14 cellular contexts compared by ENCODE assay signal in the genomic region with DNA sequence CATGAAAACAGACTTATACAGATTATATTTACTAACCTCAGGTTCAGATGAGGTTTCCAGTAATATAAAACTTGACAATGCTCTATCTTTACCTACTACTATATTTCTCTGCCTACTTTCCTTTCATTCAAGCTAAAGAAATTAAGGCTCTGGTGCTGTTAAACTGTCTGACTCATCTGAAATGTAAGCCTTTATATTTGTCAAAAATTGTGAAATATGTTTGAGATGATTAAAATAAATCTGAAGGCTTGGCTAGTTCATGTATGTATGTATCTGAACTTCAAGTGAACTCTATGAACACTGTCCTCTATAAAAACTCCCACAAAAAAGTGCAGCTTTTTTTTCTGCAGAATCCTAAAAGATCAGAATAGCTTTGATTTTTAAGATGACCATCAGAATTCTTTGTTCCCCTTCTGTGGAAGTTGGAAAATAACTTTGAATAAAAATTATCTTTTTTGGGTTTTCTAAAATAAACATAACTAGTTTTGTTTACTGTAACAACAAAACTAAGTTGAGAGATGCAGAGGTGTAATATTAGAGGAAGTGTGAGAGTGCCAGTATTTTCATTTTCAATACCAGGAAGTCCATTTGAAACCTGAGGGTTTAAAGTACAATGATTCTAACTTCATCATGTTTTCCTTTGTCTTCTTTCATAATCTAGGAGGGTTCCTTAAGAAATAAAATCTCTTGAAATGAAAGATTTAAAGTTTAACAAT. TPM values are rescaled to one million over a fixed set of nuclear protein-coding genes. Genes with fewer than 3 reads are reported as not detected.
DNase-seq lines count a peak whose midpoint lies in the region; ATAC-seq and TF ChIP-seq lines count a peak whose summit lies in the region.
"Had no signal": no experiment of that assay in that cellular context is flagged by ENCODE, and none has a peak within 500 bp of the region (broad histone marks: within the 10 kb centered on the region; RNA-seq: fewer than 3 reads in every experiment).

No MANE protein-coding gene starts in this region.

- H3K4me3 ChIP-seq in OCI-LY1 (ENCODE audit: low read depth, low read length, poor library complexity, severe bottlenecking) (no peak overlapping the region), lower lobe of right lung (no peak overlapping the region)
- H3K4me3 ChIP-seq: hepatocyte, upper lobe of left lung had no signal

- H2AFZ ChIP-seq in OCI-LY1 (ENCODE audit: low read length), result peak overlapping the region; percentile 75; the same call in 1 of the 2 replicates
- H2AFZ ChIP-seq: hepatocyte had no signal

- peaks cover 13 to 27% (median 23%) of the 10 kb centered on the region in 3 donors for H3K4me1 Mint-ChIP-seq in naive B cell

- TF ChIP-seq CTCF in OCI-LY1 (IDR thresholded peaks at IDR 0.05; ENCODE audit: low read length) (no peak), lower lobe of right lung (IDR thresholded peaks at IDR 0.05) (no peak)

- no peaks in the 10 kb centered on the region for H4K20me1 ChIP-seq in OCI-LY1 (ENCODE audit: insufficient read depth, low read length)

- no peaks in the 10 kb centered on the region for H3K27me3 Mint-ChIP-seq in naive B cell

- peak overlapping the region in 5 of 6 donors; percentile 12 to 79 (median 64) for H3K27ac Mint-ChIP-seq in naive B cell

- peaks cover 25 to 26% of the 10 kb centered on the region in 2 donors for H3K36me3 Mint-ChIP-seq in naive B cell

- H3K79me2 ChIP-seq in OCI-LY1 (ENCODE audit: insufficient read depth, low read length), result no peaks in the 10 kb centered on the region
- H3K79me2 ChIP-seq: hepatocyte had no signal

- ATAC-seq in GM18873 (IDR thresholded peaks at IDR 0.05; ENCODE audit: low FRiP score, unreplicated experiment) (peak; percentile 58), HG02642 (IDR thresholded peaks at IDR 0.05; ENCODE audit: poor library complexity, unreplicated experiment) (peak; percentile 61), naive B cell (ENCODE audit: low read depth in 2 of 2) (peak; percentile 40 to 56), lower lobe of right lung (no peak)

- no peaks in the 10 kb centered on the region for H3K9me2 ChIP-seq in OCI-LY1 (ENCODE audit: low read depth, low read length)

- H3K9me3 Mint-ChIP-seq in naive B cell, result peaks cover 4 to 42% (median 27%) of the 10 kb centered on the region in 7 donors

- H3K9me3 ChIP-seq in OCI-LY1 (ENCODE audit: low read length) (peaks cover 9% of the 10 kb centered on the region; the same call in 1 of the 2 replicates), lower lobe of right lung (peaks cover 9% of the 10 kb centered on the region)

- no peaks in the 10 kb centered on the region for H3K36me3 ChIP-seq in OCI-LY1 (ENCODE audit: insufficient read depth, low read length)
- no peaks in the 10 kb centered on the region for H3K36me3 ChIP-seq in lower lobe of right lung
- H3K36me3 ChIP-seq: upper lobe of left lung had no signal

- DNase-seq in naive B cell (no peak), HuH-7 (ENCODE audit: low spot score) (no peak), NCI-H446 treated with DMSO at 0.1 percent for 48 hours (lab: John Stamatoyannopoulos, UW) (no peak), lower lobe of right lung (no peak)
- DNase-seq: aorta; Caco-2; effector memory CD4-positive, alpha-beta T cell; NCI-H187; upper lobe of left lung had no signal

- no peak overlapping the region for H3K9ac ChIP-seq in OCI-LY1 (ENCODE audit: low read length)

- intact Hi-C loops in lower lobe of right lung (cut with DNase I), result no loop called here

- H3K27ac ChIP-seq in OCI-LY1 (ENCODE audit: low read depth, low read length, poor library complexity, severe bottlenecking), result no peak overlapping the region
- no peak overlapping the region for H3K27ac ChIP-seq in lower lobe of right lung
- H3K27ac ChIP-seq: hepatocyte, upper lobe of left lung had no signal

- H3K4me1 ChIP-seq in OCI-LY1 (ENCODE audit: insufficient read depth, low read length, severe bottlenecking) (peaks cover 23% of the 10 kb centered on the region), lower lobe of right lung (no peaks in the 10 kb centered on the region)
- H3K4me1 ChIP-seq: Caco-2, upper lobe of left lung had no signal

- no peak overlapping the region for H3K4me3 Mint-ChIP-seq in naive B cell

- peak overlapping the region; percentile 11; the same call in 1 of the 2 replicates for H3K4me2 ChIP-seq in OCI-LY1 (ENCODE audit: low read length)
- H3K4me2 ChIP-seq: hepatocyte had no signal

- H3K27me3 ChIP-seq in OCI-LY1 (ENCODE audit: insufficient read depth, low read length) (no peaks in the 10 kb centered on the region), lower lobe of right lung (ENCODE audit: low read depth) (no peaks in the 10 kb centered on the region)
- H3K27me3 ChIP-seq: hepatocyte, upper lobe of left lung had no signal

- H3F3A ChIP-seq in OCI-LY1 (ENCODE audit: insufficient read depth, low read length), result no peaks in the 10 kb centered on the region

RNA-seq across cellular contexts. Expression of a gene that starts 42.2 kb away (rescaled TPM):
- 1 to 10 TPM in 2 of 6 donors, under 1 TPM in 3, not detected in 1; 0.18 to 1.6 (median 0.67) TPM for polyA plus RNA-seq in naive B cell (ENCODE audit: low read depth in 6 of 6)
- 8.3 TPM for total RNA-seq in lower lobe of right lung
- total RNA-seq: aorta, HT1080 had no signal

Comparison
In these comparisons a context has a peak if more than half of its experiments do, and no peak if none do; other contexts are left out.
1. ATAC-seq: peak in GM18873 (single experiment), HG02642 (single experiment) and naive B cell (2 of 2); none in lower lobe of right lung (0 of 2).